Comparison of ENCODE assay signal across 1 cellular context in genomic region chr19:55653651-55654322, GRCh38.
TF ChIP-seq lines count a peak whose summit lies in the region.

No MANE protein-coding gene starts in this region.

TF ChIP-seq in HEK293, 187 proteins besides CTCF, POLR2A, EP300 and RAD21 (continued from another document and continues in another):
- 0 out of 2 replicates have a peak, but pooled peaks have one; percentile 23 for TF ChIP-seq ZBTB44 (tag by site-specific recombination; IDR thresholded peaks at IDR 0.05)
- TF ChIP-seq BCL6B (tag by site-specific recombination; IDR thresholded peaks at IDR 0.05) = no peak
- no peak for TF ChIP-seq ZNF155 (tag by site-specific recombination; IDR thresholded peaks at IDR 0.05)
- TF ChIP-seq GLI4 (tag by site-specific recombination; IDR thresholded peaks at IDR 0.05) = no peak
- TF ChIP-seq BCL11A (tag by site-specific recombination; IDR thresholded peaks at IDR 0.05; ENCODE audit: low read depth) = peak; percentile 97
- TF ChIP-seq IKZF3 (tag by site-specific recombination; IDR thresholded peaks at IDR 0.05) = no peak
- no peak for TF ChIP-seq ZNF670 (tag by site-specific recombination; IDR thresholded peaks at IDR 0.05; ENCODE audit: low read depth)
- TF ChIP-seq ZNF16 (tag by site-specific recombination; IDR thresholded peaks at IDR 0.05; ENCODE audit: low read depth) = no peak
- TF ChIP-seq ZNF23 (tag by site-specific recombination; IDR thresholded peaks at IDR 0.05; ENCODE audit: borderline replicate concordance) = no peak
- TF ChIP-seq ZNF473 (tag by site-specific recombination; IDR thresholded peaks at IDR 0.05) = no peak
- TF ChIP-seq ZNF777 (tag by site-specific recombination; IDR thresholded peaks at IDR 0.05; ENCODE audit: borderline replicate concordance) = no peak
- TF ChIP-seq ZFP3 (tag by site-specific recombination; IDR thresholded peaks at IDR 0.05; ENCODE audit: low read depth) = no peak
- TF ChIP-seq ZBTB11 (tag by site-specific recombination; conservative IDR thresholded peaks at IDR 0.05; ENCODE audit: low read depth) = peak; percentile 97
- TF ChIP-seq ZNF169 (tag by site-specific recombination; IDR thresholded peaks at IDR 0.05) = no peak
- TF ChIP-seq PRDM4 (tag by site-specific recombination; IDR thresholded peaks at IDR 0.05) = peak; percentile 27
- TF ChIP-seq GLI2 (tag by site-specific recombination; IDR thresholded peaks at IDR 0.05; ENCODE audit: borderline replicate concordance, low read depth) = no peak
- TF ChIP-seq RBAK (tag by site-specific recombination; IDR thresholded peaks at IDR 0.05) = no peak
- peak; percentile 93 for TF ChIP-seq PBX3 (CRISPR knock-in tag; IDR thresholded peaks at IDR 0.05)
- no peak for TF ChIP-seq AEBP2 (tag by site-specific recombination; IDR thresholded peaks at IDR 0.05; ENCODE audit: borderline replicate concordance)
- peak; percentile 92 for TF ChIP-seq ZBTB17 (tag by site-specific recombination; IDR thresholded peaks at IDR 0.05)
- TF ChIP-seq BCL11B (tag by site-specific recombination; IDR thresholded peaks at IDR 0.05; ENCODE audit: low read depth) = peak; percentile 98
- no peak for TF ChIP-seq ZNF704 (tag by site-specific recombination; IDR thresholded peaks at IDR 0.05)
- peak; percentile 74 for TF ChIP-seq KLF8 (tag by site-specific recombination; IDR thresholded peaks at IDR 0.05)
- peak; percentile 84 for TF ChIP-seq ZNF639 (tag by site-specific recombination; IDR thresholded peaks at IDR 0.05)
- TF ChIP-seq ZNF518A (tag by site-specific recombination; conservative IDR thresholded peaks at IDR 0.05; ENCODE audit: low read depth) = peak; percentile 56
- no peak for TF ChIP-seq ZBTB1 (tag by site-specific recombination; IDR thresholded peaks at IDR 0.05)
- TF ChIP-seq ZNF280D (tag by site-specific recombination; IDR thresholded peaks at IDR 0.05) = 0 out of 2 replicates have a peak, but pooled peaks have one; percentile 5
- no peak for TF ChIP-seq ZFHX2 (tag by site-specific recombination; conservative IDR thresholded peaks at IDR 0.05)
